1 cellular context compared by ENCODE assay signal in the genomic region with DNA sequence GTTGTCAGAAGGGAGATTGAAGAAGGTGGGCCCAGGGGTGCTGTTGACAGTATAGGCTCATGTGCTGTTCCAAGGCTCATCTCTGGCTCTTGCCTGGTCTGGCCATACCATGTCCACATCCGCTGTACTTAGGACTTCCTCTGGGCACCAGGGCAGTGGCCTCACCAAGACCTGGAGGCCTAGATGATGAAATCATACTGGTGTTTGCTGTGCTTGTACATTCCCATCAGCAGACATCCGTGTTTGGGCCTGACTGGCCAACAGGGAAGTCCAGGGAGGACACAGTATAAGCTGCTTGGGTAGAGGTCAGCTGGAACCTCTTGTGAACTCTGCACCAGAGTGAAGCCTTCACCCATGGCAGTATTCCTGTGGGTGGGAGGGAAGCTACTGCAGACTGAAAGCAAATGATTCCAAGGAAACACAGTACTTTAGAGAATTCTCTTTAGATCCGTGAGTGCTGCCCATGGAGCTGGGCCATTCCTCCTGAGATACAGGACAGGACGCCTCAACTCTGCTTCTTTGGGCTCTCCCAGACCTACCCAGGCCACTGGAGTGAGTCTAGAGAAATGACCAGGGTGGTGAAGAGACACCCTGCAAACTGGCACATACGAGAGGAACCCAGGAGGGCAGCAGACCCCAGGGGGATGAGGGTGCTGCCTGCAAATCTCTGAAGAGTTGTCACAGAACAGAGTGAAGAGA.
TF ChIP-seq lines count a peak whose summit lies in the region.

No MANE protein-coding gene starts in this region.

TF ChIP-seq in HepG2, 621 proteins besides CTCF, POLR2A, EP300 and RAD21 (continued from another document and continues in another):
- TF ChIP-seq, protein P1, sequence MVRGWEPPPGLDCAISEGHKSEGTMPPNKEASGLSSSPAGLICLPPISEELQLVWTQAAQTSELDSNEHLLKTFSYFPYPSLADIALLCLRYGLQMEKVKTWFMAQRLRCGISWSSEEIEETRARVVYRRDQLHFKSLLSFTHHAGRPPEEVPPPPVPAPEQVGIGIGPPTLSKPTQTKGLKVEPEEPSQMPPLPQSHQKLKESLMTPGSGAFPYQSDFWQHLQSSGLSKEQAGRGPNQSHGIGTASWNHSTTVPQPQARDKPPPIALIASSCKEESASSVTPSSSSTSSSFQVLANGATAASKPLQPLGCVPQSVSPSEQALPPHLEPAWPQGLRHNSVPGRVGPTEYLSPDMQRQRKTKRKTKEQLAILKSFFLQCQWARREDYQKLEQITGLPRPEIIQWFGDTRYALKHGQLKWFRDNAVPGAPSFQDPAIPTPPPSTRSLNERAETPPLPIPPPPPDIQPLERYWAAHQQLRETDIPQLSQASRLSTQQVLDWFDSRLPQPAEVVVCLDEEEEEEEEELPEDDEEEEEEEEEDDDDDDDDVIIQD (CRISPR knock-in tag; IDR thresholded peaks at IDR 0.05; ENCODE audit: low read depth): peak; percentile 79; the same call in 1 of the 2 replicates
- TF ChIP-seq MEF2D (CRISPR knock-in tag; IDR thresholded peaks at IDR 0.05) (peak; percentile 91), ZNF800 (CRISPR knock-in tag; IDR thresholded peaks at IDR 0.05) (peak; percentile 88), ZNF160 (CRISPR knock-in tag; IDR thresholded peaks at IDR 0.05) (no peak), ZNF282 (IDR thresholded peaks at IDR 0.05; ENCODE audit: partially characterized antibody) (no peak), KDM3A (CRISPR knock-in tag; IDR thresholded peaks at IDR 0.05; ENCODE audit: low read depth) (peak; percentile 40; the same call in 1 of the 2 replicates), NR2F2 (IDR thresholded peaks at IDR 0.05; ENCODE audit: borderline replicate concordance, low read depth) (peak; percentile 70; the same call in 1 of the 2 replicates), FOXJ3 (CRISPR knock-in tag; IDR thresholded peaks at IDR 0.05; ENCODE audit: borderline replicate concordance) (peak; percentile 94), ZNF709 (CRISPR knock-in tag; IDR thresholded peaks at IDR 0.05) (peak; percentile 46; the same call in 1 of the 2 replicates), ZNF510 (CRISPR knock-in tag; IDR thresholded peaks at IDR 0.05; ENCODE audit: low read depth) (no peak), HDAC2 (CRISPR knock-in tag; IDR thresholded peaks at IDR 0.05) (peak; percentile 97), POLR2G (IDR thresholded peaks at IDR 0.05; ENCODE audit: low read depth, low read length) (peak; percentile 68), TCF12 (IDR thresholded peaks at IDR 0.05) (no peak), TCF12 (CRISPR knock-in tag; IDR thresholded peaks at IDR 0.05) (no peak), ZNF224 (CRISPR knock-in tag; IDR thresholded peaks at IDR 0.05) (0 out of 2 replicates have a peak, but pooled peaks have one; percentile 9), HCFC1 (IDR thresholded peaks at IDR 0.05; ENCODE audit: low read depth, low read length) (no peak), HNF1B (CRISPR knock-in tag; IDR thresholded peaks at IDR 0.05) (peak; percentile 92), HOXA7 (CRISPR knock-in tag; IDR thresholded peaks at IDR 0.05) (no peak), ZNF761 (CRISPR knock-in tag; conservative IDR thresholded peaks at IDR 0.05) (peak; percentile 69; the same call in 1 of the 2 replicates), U2AF1 (optimal IDR thresholded peaks at IDR 0.05; ENCODE audit: low read depth, low read length) (no peak), PITX1 (CRISPR knock-in tag; IDR thresholded peaks at IDR 0.05) (peak; percentile 85), MEIS2 (CRISPR knock-in tag; IDR thresholded peaks at IDR 0.05) (peak; percentile 83), CHD4 (IDR thresholded peaks at IDR 0.05; ENCODE audit: borderline replicate concordance, low read length) (no peak), ZNF460 (CRISPR knock-in tag; IDR thresholded peaks at IDR 0.05; ENCODE audit: borderline replicate concordance) (peak; percentile 30; the same call in 1 of the 2 replicates), ZNF614 (CRISPR knock-in tag; IDR thresholded peaks at IDR 0.05; ENCODE audit: borderline replicate concordance) (peak; percentile 93), ESRRA (CRISPR knock-in tag; IDR thresholded peaks at IDR 0.05; ENCODE audit: low read depth) (peak; percentile 94), ARID5B (CRISPR knock-in tag; IDR thresholded peaks at IDR 0.05) (peak; percentile 92), ZBTB34 (CRISPR knock-in tag; IDR thresholded peaks at IDR 0.05) (peak; percentile 99), ZMYM3 (CRISPR knock-in tag; IDR thresholded peaks at IDR 0.05) (peak; percentile 86), MXI1 (IDR thresholded peaks at IDR 0.05; ENCODE audit: borderline replicate concordance, low read depth, low read length) (peak; percentile 73; the same call in 1 of the 3 replicates), ZNF850 (CRISPR knock-in tag; conservative IDR thresholded peaks at IDR 0.05) (no peak), ZSCAN9 (CRISPR knock-in tag; IDR thresholded peaks at IDR 0.05; ENCODE audit: borderline replicate concordance) (peak; percentile 67; the same call in 1 of the 2 replicates), MIER2 (CRISPR knock-in tag; IDR thresholded peaks at IDR 0.05) (peak; percentile 68), BRD4 (CRISPR knock-in tag; IDR thresholded peaks at IDR 0.05) (0 out of 2 replicates have a peak, but pooled peaks have one; percentile 63), ZNF644 (CRISPR knock-in tag; IDR thresholded peaks at IDR 0.05; ENCODE audit: low read depth) (peak; percentile 98), ONECUT2 (CRISPR knock-in tag; IDR thresholded peaks at IDR 0.05) (no peak)
- TF ChIP-seq, protein P2, sequence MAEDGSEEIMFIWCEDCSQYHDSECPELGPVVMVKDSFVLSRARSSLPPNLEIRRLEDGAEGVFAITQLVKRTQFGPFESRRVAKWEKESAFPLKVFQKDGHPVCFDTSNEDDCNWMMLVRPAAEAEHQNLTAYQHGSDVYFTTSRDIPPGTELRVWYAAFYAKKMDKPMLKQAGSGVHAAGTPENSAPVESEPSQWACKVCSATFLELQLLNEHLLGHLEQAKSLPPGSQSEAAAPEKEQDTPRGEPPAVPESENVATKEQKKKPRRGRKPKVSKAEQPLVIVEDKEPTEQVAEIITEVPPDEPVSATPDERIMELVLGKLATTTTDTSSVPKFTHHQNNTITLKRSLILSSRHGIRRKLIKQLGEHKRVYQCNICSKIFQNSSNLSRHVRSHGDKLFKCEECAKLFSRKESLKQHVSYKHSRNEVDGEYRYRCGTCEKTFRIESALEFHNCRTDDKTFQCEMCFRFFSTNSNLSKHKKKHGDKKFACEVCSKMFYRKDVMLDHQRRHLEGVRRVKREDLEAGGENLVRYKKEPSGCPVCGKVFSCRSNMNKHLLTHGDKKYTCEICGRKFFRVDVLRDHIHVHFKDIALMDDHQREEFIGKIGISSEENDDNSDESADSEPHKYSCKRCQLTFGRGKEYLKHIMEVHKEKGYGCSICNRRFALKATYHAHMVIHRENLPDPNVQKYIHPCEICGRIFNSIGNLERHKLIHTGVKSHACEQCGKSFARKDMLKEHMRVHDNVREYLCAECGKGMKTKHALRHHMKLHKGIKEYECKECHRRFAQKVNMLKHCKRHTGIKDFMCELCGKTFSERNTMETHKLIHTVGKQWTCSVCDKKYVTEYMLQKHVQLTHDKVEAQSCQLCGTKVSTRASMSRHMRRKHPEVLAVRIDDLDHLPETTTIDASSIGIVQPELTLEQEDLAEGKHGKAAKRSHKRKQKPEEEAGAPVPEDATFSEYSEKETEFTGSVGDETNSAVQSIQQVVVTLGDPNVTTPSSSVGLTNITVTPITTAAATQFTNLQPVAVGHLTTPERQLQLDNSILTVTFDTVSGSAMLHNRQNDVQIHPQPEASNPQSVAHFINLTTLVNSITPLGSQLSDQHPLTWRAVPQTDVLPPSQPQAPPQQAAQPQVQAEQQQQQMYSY (CRISPR knock-in tag; IDR thresholded peaks at IDR 0.05): 0 out of 2 replicates have a peak, but pooled peaks have one; percentile 48
- TF ChIP-seq, protein P3, sequence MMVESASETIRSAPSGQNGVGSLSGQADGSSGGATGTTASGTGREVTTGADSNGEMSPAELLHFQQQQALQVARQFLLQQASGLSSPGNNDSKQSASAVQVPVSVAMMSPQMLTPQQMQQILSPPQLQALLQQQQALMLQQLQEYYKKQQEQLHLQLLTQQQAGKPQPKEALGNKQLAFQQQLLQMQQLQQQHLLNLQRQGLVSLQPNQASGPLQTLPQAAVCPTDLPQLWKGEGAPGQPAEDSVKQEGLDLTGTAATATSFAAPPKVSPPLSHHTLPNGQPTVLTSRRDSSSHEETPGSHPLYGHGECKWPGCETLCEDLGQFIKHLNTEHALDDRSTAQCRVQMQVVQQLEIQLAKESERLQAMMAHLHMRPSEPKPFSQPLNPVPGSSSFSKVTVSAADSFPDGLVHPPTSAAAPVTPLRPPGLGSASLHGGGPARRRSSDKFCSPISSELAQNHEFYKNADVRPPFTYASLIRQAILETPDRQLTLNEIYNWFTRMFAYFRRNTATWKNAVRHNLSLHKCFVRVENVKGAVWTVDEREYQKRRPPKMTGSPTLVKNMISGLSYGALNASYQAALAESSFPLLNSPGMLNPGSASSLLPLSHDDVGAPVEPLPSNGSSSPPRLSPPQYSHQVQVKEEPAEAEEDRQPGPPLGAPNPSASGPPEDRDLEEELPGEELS (CRISPR knock-in tag; IDR thresholded peaks at IDR 0.05): peak; percentile 79
- TF ChIP-seq, protein P4, sequence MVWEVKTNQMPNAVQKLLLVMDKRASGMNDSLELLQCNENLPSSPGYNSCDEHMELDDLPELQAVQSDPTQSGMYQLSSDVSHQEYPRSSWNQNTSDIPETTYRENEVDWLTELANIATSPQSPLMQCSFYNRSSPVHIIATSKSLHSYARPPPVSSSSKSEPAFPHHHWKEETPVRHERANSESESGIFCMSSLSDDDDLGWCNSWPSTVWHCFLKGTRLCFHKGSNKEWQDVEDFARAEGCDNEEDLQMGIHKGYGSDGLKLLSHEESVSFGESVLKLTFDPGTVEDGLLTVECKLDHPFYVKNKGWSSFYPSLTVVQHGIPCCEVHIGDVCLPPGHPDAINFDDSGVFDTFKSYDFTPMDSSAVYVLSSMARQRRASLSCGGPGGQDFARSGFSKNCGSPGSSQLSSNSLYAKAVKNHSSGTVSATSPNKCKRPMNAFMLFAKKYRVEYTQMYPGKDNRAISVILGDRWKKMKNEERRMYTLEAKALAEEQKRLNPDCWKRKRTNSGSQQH (CRISPR knock-in tag; IDR thresholded peaks at IDR 0.05; ENCODE audit: low read depth): no peak
